Comparison of ENCODE assay signal across 20 cellular contexts in the genomic region with DNA sequence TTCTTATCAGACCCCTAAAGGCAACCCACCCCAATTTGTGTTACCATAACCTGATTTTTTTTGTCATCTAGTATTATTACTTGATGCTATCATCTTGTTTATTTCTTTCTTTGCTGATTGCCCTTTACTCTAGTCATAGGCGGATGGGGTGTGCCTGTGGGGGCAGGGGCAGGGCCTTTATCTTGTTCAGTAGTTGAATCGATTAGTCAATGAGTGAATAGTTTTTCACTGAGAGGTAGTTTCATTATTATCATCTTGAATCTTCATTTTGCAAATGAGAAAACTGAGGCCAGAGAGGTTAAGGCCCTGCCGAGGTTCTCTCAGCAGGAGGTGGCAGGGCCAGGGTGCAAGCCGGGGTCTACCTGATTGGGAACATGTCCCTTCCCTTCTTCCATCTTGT.
"Had no signal": no experiment of that assay in that cellular context is flagged by ENCODE, and none has a peak within 500 bp of the region (broad histone marks: within the 10 kb centered on the region; RNA-seq: fewer than 3 reads in every experiment).

No MANE protein-coding gene starts in this region.

- H3K36me3 Mint-ChIP-seq: activated naive CD8-positive, alpha-beta T cell treated with anti-CD3 and anti-CD28 coated beads, Interleukin-2, amount 10 ng/mL, durations not matched to agents 7 days and 5 days had no signal

- H3K4me3 Mint-ChIP-seq: activated B cell treated with CpG ODN at 0.5 μM for 24 hours; activated naive CD8-positive, alpha-beta T cell treated with anti-CD3 and anti-CD28 coated beads, Interleukin-2, amount 10 ng/mL, durations not matched to agents 7 days and 5 days; central memory CD8-positive, alpha-beta T cell; stimulated activated naive CD8-positive, alpha-beta T cell treated with anti-CD3 and anti-CD28 coated beads, Interleukin-15, Interleukin-2, amounts not matched to agents 100 ng/mL and 50 ng/mL, for 24 hours had no signal

- H3K4me3 ChIP-seq: esophagus muscularis mucosa, hepatocyte, ovary, sigmoid colon, spleen, testis, upper lobe of left lung had no signal

- H3K27ac ChIP-seq: brain microvascular endothelial cell, esophagus muscularis mucosa, hepatocyte, ovary, sigmoid colon, spleen, testis, upper lobe of left lung had no signal

- H2AFZ ChIP-seq: hepatocyte had no signal

- DNase-seq: activated B cell treated with CpG ODN at 0.5 μM for 24 hours; activated naive CD8-positive, alpha-beta T cell treated with anti-CD3 and anti-CD28 coated beads, Interleukin-2, amount 10 ng/mL, durations not matched to agents 7 days and 5 days; anterior cingulate cortex; brain microvascular endothelial cell; cortex of kidney; effector CD4-positive, alpha-beta T cell; midbrain; ovary; RPMI8226; SIG-M5; sigmoid colon; spleen; testis; upper lobe of left lung had no signal

- H3K4me2 ChIP-seq: hepatocyte had no signal

- H3K79me2 ChIP-seq: hepatocyte had no signal

- H3K27me3 Mint-ChIP-seq: activated B cell treated with CpG ODN at 0.5 μM for 24 hours; activated naive CD8-positive, alpha-beta T cell treated with anti-CD3 and anti-CD28 coated beads, Interleukin-2, amount 10 ng/mL, durations not matched to agents 7 days and 5 days; central memory CD8-positive, alpha-beta T cell; stimulated activated naive CD8-positive, alpha-beta T cell treated with anti-CD3 and anti-CD28 coated beads, Interleukin-15, Interleukin-2, amounts not matched to agents 100 ng/mL and 50 ng/mL, for 24 hours had no signal

- H3K9me3 ChIP-seq: esophagus muscularis mucosa, ovary, sigmoid colon, spleen, testis, upper lobe of left lung had no signal

- ATAC-seq: left lobe of liver had no signal

- H3K36me3 ChIP-seq: brain microvascular endothelial cell, esophagus muscularis mucosa, ovary, sigmoid colon, spleen, upper lobe of left lung had no signal

- H3K27me3 ChIP-seq: esophagus muscularis mucosa, hepatocyte, ovary, sigmoid colon, spleen, testis, upper lobe of left lung had no signal

- FAIRE-seq: keratinocyte had no signal

- H3K9me3 Mint-ChIP-seq: activated B cell treated with CpG ODN at 0.5 μM for 24 hours; activated naive CD8-positive, alpha-beta T cell treated with anti-CD3 and anti-CD28 coated beads, Interleukin-2, amount 10 ng/mL, durations not matched to agents 7 days and 5 days; central memory CD8-positive, alpha-beta T cell; stimulated activated naive CD8-positive, alpha-beta T cell treated with anti-CD3 and anti-CD28 coated beads, Interleukin-15, Interleukin-2, amounts not matched to agents 100 ng/mL and 50 ng/mL, for 24 hours had no signal

- H3K27ac Mint-ChIP-seq: activated B cell treated with CpG ODN at 0.5 μM for 24 hours; activated naive CD8-positive, alpha-beta T cell treated with anti-CD3 and anti-CD28 coated beads, Interleukin-2, amount 10 ng/mL, durations not matched to agents 7 days and 5 days; stimulated activated naive CD8-positive, alpha-beta T cell treated with anti-CD3 and anti-CD28 coated beads, Interleukin-15, Interleukin-2, amounts not matched to agents 100 ng/mL and 50 ng/mL, for 24 hours had no signal
